8 cellular contexts compared by ENCODE assay signal in genomic region chr18:48781041-48781989, GRCh38.
A peak's percentile ranks its signal among the peaks of the same experiment; 100 is the strongest.
DNase-seq lines count a peak whose midpoint lies in the region; ATAC-seq and TF ChIP-seq lines count a peak whose summit lies in the region.

No MANE protein-coding gene starts in this region.

- peaks cover 5% of the 10 kb centered on the region for H3K36me3 Mint-ChIP-seq in nephron progenitor cell (ENCODE audit: low read depth)

- ATAC-seq in HG02623 (IDR thresholded peaks at IDR 0.05; ENCODE audit: unreplicated experiment): no peak

- peaks cover 14% of the 10 kb centered on the region for H3K27me3 Mint-ChIP-seq in nephron progenitor cell (ENCODE audit: low read depth, poor library complexity)

- H3K4me3 ChIP-seq in fibroblast of pulmonary artery (replicated peaks; ENCODE audit: low read depth, low read length): no peak overlapping the region

- DNase-seq in AG08396 (ENCODE audit: low spot score) (peak; percentile 71), OCI-M2 (lab: John Stamatoyannopoulos, UW; ENCODE audit: unreplicated experiment) (peak; percentile 78), fibroblast of pulmonary artery (ENCODE audit: low read depth) (peak; percentile 95), nephron progenitor cell (peak; percentile 67), COLO668 (lab: John Stamatoyannopoulos, UW; ENCODE audit: unreplicated experiment) (no peak), GM10266 (ENCODE audit: extremely low spot score) (no peak), cerebellar cortex (ENCODE audit: low spot score) (no peak)

- peak overlapping the region; percentile 56 for H3K4me3 Mint-ChIP-seq in nephron progenitor cell

- no peaks in the 10 kb centered on the region for H3K9me3 Mint-ChIP-seq in nephron progenitor cell

- peak overlapping the region; percentile 90 for H3K27ac Mint-ChIP-seq in nephron progenitor cell

- H3K4me1 Mint-ChIP-seq in nephron progenitor cell: peaks cover 91% of the 10 kb centered on the region

- TF ChIP-seq CTCF in fibroblast of pulmonary artery (IDR thresholded peaks at IDR 0.05; ENCODE audit: low read length, missing control alignments) (no peak), nephron progenitor cell (IDR thresholded peaks at IDR 0.05) (no peak), GM10266 (IDR thresholded peaks at IDR 0.05; ENCODE audit: control insufficient read depth, insufficient read depth, low read depth, missing control alignments) (no peak)

Comparison
In these comparisons a context has a peak if more than half of its experiments do, and no peak if none do; other contexts are left out.
1. DNase-seq: peak in AG08396 (single experiment), OCI-M2 (single experiment), fibroblast of pulmonary artery (single experiment) and nephron progenitor cell (single experiment); none in COLO668 (single experiment), GM10266 (single experiment) and cerebellar cortex (single experiment).